ENCODE assay signal across 8 cellular contexts in the genomic region with DNA sequence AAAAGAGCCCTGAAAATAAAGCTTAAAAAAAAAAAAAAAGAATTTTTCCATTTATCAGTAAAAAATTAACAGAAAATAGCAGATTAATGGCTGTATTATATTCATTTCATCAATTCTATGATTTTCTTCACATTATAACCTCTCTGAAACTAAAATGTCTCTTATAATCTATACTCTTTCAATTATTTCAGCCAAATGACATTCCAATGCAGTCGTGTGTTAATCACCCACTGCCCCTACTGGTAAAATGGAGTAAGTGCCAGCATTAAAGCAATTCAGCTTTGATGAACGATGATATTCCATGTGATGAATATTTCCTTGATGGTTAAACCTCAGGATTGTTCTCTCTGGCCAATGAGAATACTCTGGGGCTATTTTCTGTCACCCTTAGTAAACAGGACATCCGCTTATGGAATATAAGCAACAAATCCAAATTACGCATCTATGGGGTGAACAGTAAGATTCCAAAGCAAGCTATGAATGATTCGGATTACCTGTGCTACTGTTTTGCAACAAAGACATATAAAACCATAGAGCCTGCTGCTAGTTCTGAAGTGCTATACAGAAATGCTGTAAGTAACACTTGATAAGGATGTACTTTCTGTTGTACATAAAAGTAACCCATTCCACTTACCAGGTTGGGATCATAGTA. TPM values are rescaled to one million over a fixed set of nuclear protein-coding genes. Genes with fewer than 3 reads are reported as not detected.
DNase-seq lines count a peak whose midpoint lies in the region; ATAC-seq and TF ChIP-seq lines count a peak whose summit lies in the region.

No MANE protein-coding gene starts in this region.

- H3K4me3 ChIP-seq in OCI-LY1 (ENCODE audit: low read depth, low read length, poor library complexity, severe bottlenecking) = no peak overlapping the region

- H3K79me2 ChIP-seq in OCI-LY1 (ENCODE audit: insufficient read depth, low read length) = no peaks in the 10 kb centered on the region

- H3K36me3 Mint-ChIP-seq in endothelial cell (ENCODE audit: low read depth, unreplicated experiment) (no peaks in the 10 kb centered on the region), osteocyte (ENCODE audit: unreplicated experiment) (peaks cover 18% of the 10 kb centered on the region)
- H3K36me3 Mint-ChIP-seq in activated CD8-positive, alpha-beta memory T cell treated with anti-CD3 and anti-CD28 coated beads, Interleukin-2, amount 10 ng/mL, durations not matched to agents 7 days and 5 days = peaks cover 49% of the 10 kb centered on the region
- peaks cover 12% of the 10 kb centered on the region for H3K36me3 Mint-ChIP-seq in activated naive CD4-positive, alpha-beta T cell treated with anti-CD3 and anti-CD28 coated beads for 36 hours (ENCODE audit: low read depth)

- no peaks in the 10 kb centered on the region for H3F3A ChIP-seq in OCI-LY1 (ENCODE audit: insufficient read depth, low read length)

- peaks cover 10% of the 10 kb centered on the region for H3K4me1 ChIP-seq in OCI-LY1 (ENCODE audit: insufficient read depth, low read length, severe bottlenecking)

- ATAC-seq in GM18520 (IDR thresholded peaks at IDR 0.05; ENCODE audit: unreplicated experiment) = no peak
- no peak for ATAC-seq in activated CD8-positive, alpha-beta memory T cell treated with anti-CD3 and anti-CD28 coated beads, Interleukin-2, amount 10 ng/mL, durations not matched to agents 7 days and 5 days

- no peak overlapping the region for H2AFZ ChIP-seq in OCI-LY1 (ENCODE audit: low read length)

- no peaks in the 10 kb centered on the region for H3K4me1 Mint-ChIP-seq in endothelial cell (ENCODE audit: unreplicated experiment)
- no peaks in the 10 kb centered on the region for H3K4me1 Mint-ChIP-seq in osteocyte (ENCODE audit: unreplicated experiment)
- no peaks in the 10 kb centered on the region for H3K4me1 Mint-ChIP-seq in activated CD8-positive, alpha-beta memory T cell treated with anti-CD3 and anti-CD28 coated beads, Interleukin-2, amount 10 ng/mL, durations not matched to agents 7 days and 5 days
- H3K4me1 Mint-ChIP-seq in activated naive CD4-positive, alpha-beta T cell treated with anti-CD3 and anti-CD28 coated beads for 36 hours (ENCODE audit: low read depth) = no peaks in the 10 kb centered on the region

- H4K20me1 ChIP-seq in OCI-LY1 (ENCODE audit: insufficient read depth, low read length) = no peaks in the 10 kb centered on the region

- no peaks in the 10 kb centered on the region for H3K27me3 Mint-ChIP-seq in endothelial cell (ENCODE audit: unreplicated experiment)
- H3K27me3 Mint-ChIP-seq in osteocyte (ENCODE audit: unreplicated experiment) = no peaks in the 10 kb centered on the region
- no peaks in the 10 kb centered on the region for H3K27me3 Mint-ChIP-seq in activated CD8-positive, alpha-beta memory T cell treated with anti-CD3 and anti-CD28 coated beads, Interleukin-2, amount 10 ng/mL, durations not matched to agents 7 days and 5 days
- no peaks in the 10 kb centered on the region for H3K27me3 Mint-ChIP-seq in activated naive CD4-positive, alpha-beta T cell treated with anti-CD3 and anti-CD28 coated beads for 36 hours (ENCODE audit: low read depth)

- H3K27me3 ChIP-seq in OCI-LY1 (ENCODE audit: insufficient read depth, low read length) = no peaks in the 10 kb centered on the region

- H3K9ac ChIP-seq in OCI-LY1 (ENCODE audit: low read length) = no peak overlapping the region

- no peak overlapping the region for H3K4me3 Mint-ChIP-seq in endothelial cell (ENCODE audit: unreplicated experiment)
- H3K4me3 Mint-ChIP-seq in osteocyte (ENCODE audit: unreplicated experiment) = no peak overlapping the region
- H3K4me3 Mint-ChIP-seq in activated CD8-positive, alpha-beta memory T cell treated with anti-CD3 and anti-CD28 coated beads, Interleukin-2, amount 10 ng/mL, durations not matched to agents 7 days and 5 days = no peak overlapping the region
- no peak overlapping the region for H3K4me3 Mint-ChIP-seq in activated naive CD4-positive, alpha-beta T cell treated with anti-CD3 and anti-CD28 coated beads for 36 hours

- CTCF ChIA-PET in activated CD8-positive, alpha-beta memory T cell treated with anti-CD3 and anti-CD28 coated beads, Interleukin-2, amount 10 ng/mL, durations not matched to agents 7 days and 5 days (lab: Charles Lee) = interaction anchor here (0.9 to 3.0 kb wide), 13 partner anchors 9 to 345 kb away, joined by 3 to 13 read pairs (median 5); partner anchors contain the start of gene GNPTAB
- CTCF ChIA-PET in activated naive CD4-positive, alpha-beta T cell treated with anti-CD3 and anti-CD28 coated beads for 36 hours (lab: Charles Lee) = interaction anchor here (0.6 to 2.0 kb wide), 19 partner anchors 10 to 712 kb away, joined by 3 to 13 read pairs (median 3); no protein-coding TSS in a partner anchor

- no peak overlapping the region for H3K27ac Mint-ChIP-seq in endothelial cell (ENCODE audit: unreplicated experiment)
- no peak overlapping the region for H3K27ac Mint-ChIP-seq in osteocyte (ENCODE audit: unreplicated experiment)
- no peak overlapping the region for H3K27ac Mint-ChIP-seq in activated CD8-positive, alpha-beta memory T cell treated with anti-CD3 and anti-CD28 coated beads, Interleukin-2, amount 10 ng/mL, durations not matched to agents 7 days and 5 days
- H3K27ac Mint-ChIP-seq in activated naive CD4-positive, alpha-beta T cell treated with anti-CD3 and anti-CD28 coated beads for 36 hours = no peak overlapping the region

- no peak overlapping the region for H3K4me2 ChIP-seq in OCI-LY1 (ENCODE audit: low read length)

- H3K9me3 ChIP-seq in OCI-LY1 (ENCODE audit: low read length) = no peaks in the 10 kb centered on the region

- no peaks in the 10 kb centered on the region for H3K9me2 ChIP-seq in OCI-LY1 (ENCODE audit: low read depth, low read length)

- no peaks in the 10 kb centered on the region for H3K9me3 Mint-ChIP-seq in endothelial cell (ENCODE audit: unreplicated experiment)
- H3K9me3 Mint-ChIP-seq in osteocyte (ENCODE audit: unreplicated experiment) = no peaks in the 10 kb centered on the region
- no peaks in the 10 kb centered on the region for H3K9me3 Mint-ChIP-seq in activated CD8-positive, alpha-beta memory T cell treated with anti-CD3 and anti-CD28 coated beads, Interleukin-2, amount 10 ng/mL, durations not matched to agents 7 days and 5 days (ENCODE audit: low read depth)
- H3K9me3 Mint-ChIP-seq in activated naive CD4-positive, alpha-beta T cell treated with anti-CD3 and anti-CD28 coated beads for 36 hours = no peaks in the 10 kb centered on the region

- TF ChIP-seq CTCF in OCI-LY1 (IDR thresholded peaks at IDR 0.05; ENCODE audit: low read length) (peak; percentile 86), endothelial cell (IDR thresholded peaks at IDR 0.05; ENCODE audit: unreplicated experiment) (peak; percentile 84), osteocyte (IDR thresholded peaks at IDR 0.05) (peak; percentile 72)

- no peak overlapping the region for H3K27ac ChIP-seq in OCI-LY1 (ENCODE audit: low read depth, low read length, poor library complexity, severe bottlenecking)

- peak; percentile 64 for DNase-seq in D341Med (ENCODE audit: low spot score)
- peak; percentile 27 for DNase-seq in H4 (ENCODE audit: low spot score)
- no peak for DNase-seq in endothelial cell (ENCODE audit: low spot score)
- DNase-seq in osteocyte (ENCODE audit: extremely low spot score, unreplicated experiment) = no peak
- no peak for DNase-seq in activated CD8-positive, alpha-beta memory T cell treated with anti-CD3 and anti-CD28 coated beads, Interleukin-2, amount 10 ng/mL, durations not matched to agents 7 days and 5 days
- no peak for DNase-seq in activated naive CD4-positive, alpha-beta T cell treated with anti-CD3 and anti-CD28 coated beads for 36 hours

- intact Hi-C loops in activated naive CD4-positive, alpha-beta T cell treated with anti-CD3 and anti-CD28 coated beads for 36 hours (cut with micrococcal nuclease) = loop anchor here (1.0 to 2.0 kb wide), 5 partner anchors 89 to 353 kb away; partner anchors contain the start of gene ARL1

- H3K36me3 ChIP-seq in OCI-LY1 (ENCODE audit: insufficient read depth, low read length) = peaks cover 69% of the 10 kb centered on the region

RNA-seq across cellular contexts. Expression of gene SYCP3, which starts 20.3 kb away (rescaled TPM):
- total RNA-seq in H4 (2014; rRNA removed; shearing (Covaris generic)) = not detected in 2 replicates
- total RNA-seq in endothelial cell (ENCODE audit: unreplicated experiment) (not detected), osteocyte (not detected in 2 replicates)
- total RNA-seq in activated CD8-positive, alpha-beta memory T cell treated with anti-CD3 and anti-CD28 coated beads, Interleukin-2, amount 10 ng/mL, durations not matched to agents 7 days and 5 days = 1 to 10 TPM in 1 of 2 experiments, under 1 TPM in 1; 0.93 to 2.0 TPM
- total RNA-seq in activated naive CD4-positive, alpha-beta T cell treated with anti-CD3 and anti-CD28 coated beads for 36 hours = not detected

Comparison
In these comparisons a context has a peak if more than half of its experiments do, and no peak if none do; other contexts are left out.
1. DNase-seq: peak in D341Med (single experiment) and H4 (single experiment); none in endothelial cell (single experiment), osteocyte (single experiment), activated CD8-positive, alpha-beta memory T cell treated with anti-CD3 and anti-CD28 coated beads, Interleukin-2, amount 10 ng/mL, durations not matched to agents 7 days and 5 days (single experiment) and activated naive CD4-positive, alpha-beta T cell treated with anti-CD3 and anti-CD28 coated beads for 36 hours (single experiment).
2. Peak in every context shown above with its lines, with median percentiles within 50 percentile points of each other: CTCF ChIP-seq.